9 cellular contexts compared by ENCODE assay signal in the genomic region with DNA sequence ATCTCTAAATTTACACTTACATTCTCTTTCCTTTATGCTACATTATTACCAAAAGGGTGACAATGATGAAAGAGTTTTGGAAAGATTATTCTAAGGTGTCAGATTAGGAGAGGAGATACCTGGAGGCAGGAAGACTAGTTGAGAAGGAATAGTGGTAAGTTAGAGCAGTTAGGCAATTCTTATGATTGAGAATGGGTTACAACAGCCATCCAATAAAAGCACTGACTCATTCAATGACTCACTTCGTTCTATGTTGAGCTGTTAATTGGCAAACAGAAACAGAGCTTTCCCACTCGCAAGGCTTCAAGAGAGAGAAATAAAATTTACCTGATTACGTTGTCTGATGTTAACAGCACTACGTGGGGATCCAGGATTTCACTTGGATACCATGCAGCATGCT. TPM values are rescaled to one million over a fixed set of nuclear protein-coding genes. Genes with fewer than 3 reads are reported as not detected.
DNase-seq lines count a peak whose midpoint lies in the region; ATAC-seq and TF ChIP-seq lines count a peak whose summit lies in the region.
"Had no signal": no experiment of that assay in that cellular context is flagged by ENCODE, and none has a peak within 500 bp of the region (broad histone marks: within the 10 kb centered on the region; RNA-seq: fewer than 3 reads in every experiment).

No MANE protein-coding gene starts in this region.

- H3K36me3 ChIP-seq in hepatocyte (replicated peaks; ENCODE audit: insufficient read depth, low read depth), result peaks cover 3% of the 10 kb centered on the region
- H3K36me3 ChIP-seq in adrenal gland (replicated peaks in 1 of 2), result peaks cover 0 to 47% of the 10 kb centered on the region in 2 donors

- ATAC-seq in natural killer cell treated with Interleukin-12 subunit alpha and Interleukin-12 subunit beta and Interleukin-15 and Interleukin-18, amount 100 ng/mL, for 72 hours, result peak; percentile 61 to 69
- no peak for ATAC-seq in natural killer cell
- no peak for ATAC-seq in HG02938 (IDR thresholded peaks at IDR 0.05; ENCODE audit: unreplicated experiment)

- H3K4me1 Mint-ChIP-seq in natural killer cell treated with Interleukin-12 subunit alpha and Interleukin-12 subunit beta and Interleukin-15 and Interleukin-18, amount 100 ng/mL, for 72 hours (ENCODE audit: low read depth in 2 of 2), result peaks cover 22 to 49% of the 10 kb centered on the region in 2 donors
- peaks cover 28 to 36% of the 10 kb centered on the region in 2 donors for H3K4me1 Mint-ChIP-seq in natural killer cell
- peaks cover 34% of the 10 kb centered on the region for H3K4me1 Mint-ChIP-seq in activated T-helper 2 cell treated with anti-CD3 and anti-CD28 coated beads, Interferon-gamma antibody, Interleukin-2, Interleukin-4, amounts not matched to agents 10 μg/mL and 5 μg/mL and 100 μg/mL, durations not matched to agents 14 hours and 24 hours and 36 hours (ENCODE audit: low read depth)

- H3K79me2 ChIP-seq in hepatocyte, result peaks cover 69% of the 10 kb centered on the region

- WGBS in hepatocyte (ENCODE audit: low lambda C conversion rate, missing lambda C conversion rate), result 57% methylated on average over 4 of the region's 4 CpGs
- 28 to 48% (median 45%) methylated on average over 4 of the region's 4 CpGs for WGBS in adrenal gland, 4 donors

- H3K9me2 ChIP-seq in hepatocyte (replicated peaks; ENCODE audit: insufficient read depth), result no peaks in the 10 kb centered on the region

- peak overlapping the region; percentile 8 to 63 for H3K27ac Mint-ChIP-seq in natural killer cell treated with Interleukin-12 subunit alpha and Interleukin-12 subunit beta and Interleukin-15 and Interleukin-18, amount 100 ng/mL, for 72 hours
- no peak overlapping the region for H3K27ac Mint-ChIP-seq in natural killer cell
- peak overlapping the region; percentile 15 for H3K27ac Mint-ChIP-seq in activated T-helper 2 cell treated with anti-CD3 and anti-CD28 coated beads, Interferon-gamma antibody, Interleukin-2, Interleukin-4, amounts not matched to agents 10 μg/mL and 5 μg/mL and 100 μg/mL, durations not matched to agents 14 hours and 24 hours and 36 hours

- H3K4me3 ChIP-seq in hepatocyte (no peak overlapping the region), adrenal gland (no peak overlapping the region)
- H3K4me3 ChIP-seq: SK-N-MC had no signal

- no peaks in the 10 kb centered on the region for H3K9me3 Mint-ChIP-seq in natural killer cell treated with Interleukin-12 subunit alpha and Interleukin-12 subunit beta and Interleukin-15 and Interleukin-18, amount 100 ng/mL, for 72 hours
- no peaks in the 10 kb centered on the region for H3K9me3 Mint-ChIP-seq in natural killer cell
- H3K9me3 Mint-ChIP-seq in activated T-helper 2 cell treated with anti-CD3 and anti-CD28 coated beads, Interferon-gamma antibody, Interleukin-2, Interleukin-4, amounts not matched to agents 10 μg/mL and 5 μg/mL and 100 μg/mL, durations not matched to agents 14 hours and 24 hours and 36 hours, result no peaks in the 10 kb centered on the region

- peaks cover 17% of the 10 kb centered on the region for H3K4me1 ChIP-seq in hepatocyte (ENCODE audit: insufficient read depth)
- H3K4me1 ChIP-seq in adrenal gland (replicated peaks in 1 of 2), result peaks cover 14 to 33% of the 10 kb centered on the region in 2 donors

- TF ChIP-seq CTCF in natural killer cell (IDR thresholded peaks at IDR 0.05) (no peak), hepatocyte (IDR thresholded peaks at IDR 0.05; ENCODE audit: poor library complexity) (no peak), adrenal gland (IDR thresholded peaks at IDR 0.05) (no peak)

- no peak overlapping the region for H2AFZ ChIP-seq in hepatocyte

- intact Hi-C loops in natural killer cell (cut with micrococcal nuclease) (no loop called here), adrenal gland (cut with DNase I) (no loop called here)
- intact Hi-C loops in activated T-helper 2 cell treated with anti-CD3 and anti-CD28 coated beads, Interferon-gamma antibody, Interleukin-2, Interleukin-4, amounts not matched to agents 10 μg/mL and 5 μg/mL and 100 μg/mL, durations not matched to agents 14 hours and 24 hours and 36 hours (cut with micrococcal nuclease), result loop anchor here (10.0 kb wide), 1 partner anchor 129 kb away; the partner anchor contains the start of gene RABEP1

- no peak for TF ChIP-seq POLR2A in adrenal gland (IDR thresholded peaks at IDR 0.05)

- H3K27ac ChIP-seq in hepatocyte, result peak overlapping the region; percentile 52
- H3K27ac ChIP-seq in adrenal gland, result peak overlapping the region in 1 of 5 donors; percentile 49
- H3K27ac ChIP-seq: SK-N-MC had no signal

- H3K4me3 Mint-ChIP-seq in natural killer cell treated with Interleukin-12 subunit alpha and Interleukin-12 subunit beta and Interleukin-15 and Interleukin-18, amount 100 ng/mL, for 72 hours, result no peak overlapping the region
- no peak overlapping the region for H3K4me3 Mint-ChIP-seq in natural killer cell
- H3K4me3 Mint-ChIP-seq in activated T-helper 2 cell treated with anti-CD3 and anti-CD28 coated beads, Interferon-gamma antibody, Interleukin-2, Interleukin-4, amounts not matched to agents 10 μg/mL and 5 μg/mL and 100 μg/mL, durations not matched to agents 14 hours and 24 hours and 36 hours (ENCODE audit: low read depth), result no peak overlapping the region

- H3K27me3 Mint-ChIP-seq in natural killer cell treated with Interleukin-12 subunit alpha and Interleukin-12 subunit beta and Interleukin-15 and Interleukin-18, amount 100 ng/mL, for 72 hours, result no peaks in the 10 kb centered on the region
- H3K27me3 Mint-ChIP-seq in natural killer cell (ENCODE audit: low read depth in 2 of 2), result no peaks in the 10 kb centered on the region
- no peaks in the 10 kb centered on the region for H3K27me3 Mint-ChIP-seq in activated T-helper 2 cell treated with anti-CD3 and anti-CD28 coated beads, Interferon-gamma antibody, Interleukin-2, Interleukin-4, amounts not matched to agents 10 μg/mL and 5 μg/mL and 100 μg/mL, durations not matched to agents 14 hours and 24 hours and 36 hours (ENCODE audit: low read depth)

- H3K36me3 Mint-ChIP-seq in natural killer cell treated with Interleukin-12 subunit alpha and Interleukin-12 subunit beta and Interleukin-15 and Interleukin-18, amount 100 ng/mL, for 72 hours, result peaks cover 43% of the 10 kb centered on the region
- H3K36me3 Mint-ChIP-seq in natural killer cell, result peaks cover 31% of the 10 kb centered on the region
- peaks cover 68% of the 10 kb centered on the region for H3K36me3 Mint-ChIP-seq in activated T-helper 2 cell treated with anti-CD3 and anti-CD28 coated beads, Interferon-gamma antibody, Interleukin-2, Interleukin-4, amounts not matched to agents 10 μg/mL and 5 μg/mL and 100 μg/mL, durations not matched to agents 14 hours and 24 hours and 36 hours (ENCODE audit: low read depth)

- H4K20me1 ChIP-seq in hepatocyte (ENCODE audit: insufficient read depth, poor library complexity, severe bottlenecking), result no peaks in the 10 kb centered on the region

- H3K27me3 ChIP-seq in hepatocyte, result no peaks in the 10 kb centered on the region
- H3K27me3 ChIP-seq in adrenal gland, result no peaks in the 10 kb centered on the region

- H3K9me3 ChIP-seq in hepatocyte (ENCODE audit: low read depth), result no peaks in the 10 kb centered on the region
- no peaks in the 10 kb centered on the region for H3K9me3 ChIP-seq in adrenal gland (replicated peaks in 1 of 3)

- no peak for DNase-seq in natural killer cell treated with Interleukin-12 subunit alpha and Interleukin-12 subunit beta and Interleukin-15 and Interleukin-18, amount 100 ng/mL, for 72 hours (ENCODE audit: low spot score)
- DNase-seq in natural killer cell (no peak), hepatocyte (ENCODE audit: low spot score) (peak; percentile 49), GM19240 (ENCODE audit: insufficient read length, low spot score) (no peak), NCI-H748 treated with DMSO at 0.1 percent for 48 hours (lab: John Stamatoyannopoulos, UW) (no peak), adrenal gland (no peak)
- DNase-seq in activated T-helper 2 cell treated with anti-CD3 and anti-CD28 coated beads, Interferon-gamma antibody, Interleukin-2, Interleukin-4, amounts not matched to agents 10 μg/mL and 5 μg/mL and 100 μg/mL, durations not matched to agents 14 hours and 24 hours and 36 hours (ENCODE audit: low spot score), result no peak

- H3K4me2 ChIP-seq in hepatocyte, result no peak overlapping the region

RNA-seq across cellular contexts. Expression of gene NUP88, which starts 5.8 kb away (rescaled TPM):
- total RNA-seq in natural killer cell treated with Interleukin-12 subunit alpha and Interleukin-12 subunit beta and Interleukin-15 and Interleukin-18, amount 100 ng/mL, for 72 hours, result 100 to 1,000 TPM in 1 of 2 donors, 10 to 100 TPM in 1; 82.1 to 118 TPM
- total RNA-seq in natural killer cell (100 to 1,000 TPM; 112 to 136 (median 125) TPM), hepatocyte (56.6 and 65.2 TPM in 2 replicates), adrenal gland (10 to 100 TPM; 30.8 to 70.0 (median 54.8) TPM)
- 139 and 152 TPM in 2 replicates for total RNA-seq in activated T-helper 2 cell treated with anti-CD3 and anti-CD28 coated beads, Interferon-gamma antibody, Interleukin-2, Interleukin-4, amounts not matched to agents 10 μg/mL and 5 μg/mL and 100 μg/mL, durations not matched to agents 14 hours and 24 hours and 36 hours
- polyA plus RNA-seq in hepatocyte (38.0 and 50.8 TPM in 2 replicates), adrenal gland (100 to 1,000 TPM in 2 of 3 donors, 10 to 100 TPM in 1; 92.1 to 137 (median 102) TPM)

RNA-seq across cellular contexts. Expression of gene RPAIN, which starts 6.3 kb away (rescaled TPM):
- total RNA-seq in natural killer cell treated with Interleukin-12 subunit alpha and Interleukin-12 subunit beta and Interleukin-15 and Interleukin-18, amount 100 ng/mL, for 72 hours, result 10 to 100 TPM; 54.1 to 64.7 TPM
- total RNA-seq in natural killer cell, result 10 to 100 TPM; 61.8 to 87.7 (median 74.4) TPM
- 61.0 and 63.1 TPM in 2 replicates for total RNA-seq in activated T-helper 2 cell treated with anti-CD3 and anti-CD28 coated beads, Interferon-gamma antibody, Interleukin-2, Interleukin-4, amounts not matched to agents 10 μg/mL and 5 μg/mL and 100 μg/mL, durations not matched to agents 14 hours and 24 hours and 36 hours
- total RNA-seq in hepatocyte, result 57.4 and 57.6 TPM in 2 replicates
- polyA plus RNA-seq in hepatocyte, result 51.6 and 60.7 TPM in 2 replicates
- 10 to 100 TPM; 27.0 to 47.0 (median 30.2) TPM for total RNA-seq in adrenal gland
- polyA plus RNA-seq in adrenal gland, result 10 to 100 TPM; 26.1 to 41.7 (median 36.5) TPM

RNA-seq across cellular contexts. Expression of gene C1QBP, which starts 25.3 kb away (rescaled TPM):
- total RNA-seq in natural killer cell treated with Interleukin-12 subunit alpha and Interleukin-12 subunit beta and Interleukin-15 and Interleukin-18, amount 100 ng/mL, for 72 hours, result 100 to 1,000 TPM; 173 to 271 TPM
- 10 to 100 TPM; 38.1 to 40.8 (median 40.0) TPM for total RNA-seq in natural killer cell
- 363 and 372 TPM in 2 replicates for total RNA-seq in activated T-helper 2 cell treated with anti-CD3 and anti-CD28 coated beads, Interferon-gamma antibody, Interleukin-2, Interleukin-4, amounts not matched to agents 10 μg/mL and 5 μg/mL and 100 μg/mL, durations not matched to agents 14 hours and 24 hours and 36 hours
- total RNA-seq in hepatocyte, result 145 and 149 TPM in 2 replicates
- 176 and 185 TPM in 2 replicates for polyA plus RNA-seq in hepatocyte
- 100 to 1,000 TPM; 157 to 269 (median 172) TPM for total RNA-seq in adrenal gland
- polyA plus RNA-seq in adrenal gland, result 100 to 1,000 TPM in 2 of 3 donors, 10 to 100 TPM in 1; 53.5 to 420 (median 140) TPM

RNA-seq across cellular contexts. Expression of gene DHX33, which starts 55.1 kb away (rescaled TPM):
- total RNA-seq in natural killer cell treated with Interleukin-12 subunit alpha and Interleukin-12 subunit beta and Interleukin-15 and Interleukin-18, amount 100 ng/mL, for 72 hours, result 10 to 100 TPM; 26.5 to 57.0 TPM
- total RNA-seq in natural killer cell (1 to 10 TPM; 5.5 to 8.8 (median 7.7) TPM), hepatocyte (7.8 and 9.6 TPM in 2 replicates), adrenal gland (10 to 100 TPM in 4 of 8 donors, 1 to 10 TPM in 4; 7.0 to 14.3 (median 11.1) TPM)
- 32.6 and 34.0 TPM in 2 replicates for total RNA-seq in activated T-helper 2 cell treated with anti-CD3 and anti-CD28 coated beads, Interferon-gamma antibody, Interleukin-2, Interleukin-4, amounts not matched to agents 10 μg/mL and 5 μg/mL and 100 μg/mL, durations not matched to agents 14 hours and 24 hours and 36 hours
- polyA plus RNA-seq in hepatocyte (2.2 and 2.3 TPM in 2 replicates), adrenal gland (10 to 100 TPM in 1 of 3 donors, 1 to 10 TPM in 2; 6.5 to 12.4 (median 10.0) TPM)

Comparison
In these comparisons a context has a peak if more than half of its experiments do, and no peak if none do; other contexts are left out.
1. ATAC-seq: peak in natural killer cell treated with Interleukin-12 subunit alpha and Interleukin-12 subunit beta and Interleukin-15 and Interleukin-18, amount 100 ng/mL, for 72 hours (2 of 2); none in natural killer cell (0 of 3) and HG02938 (single experiment).
2. H3K27ac Mint-ChIP-seq: peak in natural killer cell treated with Interleukin-12 subunit alpha and Interleukin-12 subunit beta and Interleukin-15 and Interleukin-18, amount 100 ng/mL, for 72 hours (2 of 2) and activated T-helper 2 cell treated with anti-CD3 and anti-CD28 coated beads, Interferon-gamma antibody, Interleukin-2, Interleukin-4, amounts not matched to agents 10 μg/mL and 5 μg/mL and 100 μg/mL, durations not matched to agents 14 hours and 24 hours and 36 hours (single experiment); none in natural killer cell (0 of 2).